1 cellular context compared by ENCODE assay signal in the genomic region with DNA sequence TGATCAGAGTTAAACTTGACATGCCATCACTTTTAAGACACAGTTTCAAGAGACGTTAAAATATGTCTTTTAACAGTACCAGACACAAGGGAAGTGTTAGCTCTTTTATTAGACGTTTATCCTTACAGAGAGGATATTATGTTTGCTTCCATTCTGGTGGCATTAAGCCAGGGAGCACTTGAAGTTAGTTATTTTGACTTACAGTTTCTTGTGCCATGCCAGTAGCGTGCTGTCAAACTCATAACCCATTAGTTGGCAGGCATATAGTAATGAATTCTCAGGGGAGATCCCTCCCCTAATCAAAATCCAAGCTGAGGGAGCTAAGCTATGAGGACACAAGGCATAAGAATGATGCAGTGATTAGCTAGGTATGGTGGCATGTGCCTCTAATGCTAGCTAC.
TF ChIP-seq lines count a peak whose summit lies in the region.

No MANE protein-coding gene starts in this region.

TF ChIP-seq in GM23338, 12 proteins besides CTCF, POLR2A, EP300 and RAD21 (continued from another document):
- TF ChIP-seq, protein P1, sequence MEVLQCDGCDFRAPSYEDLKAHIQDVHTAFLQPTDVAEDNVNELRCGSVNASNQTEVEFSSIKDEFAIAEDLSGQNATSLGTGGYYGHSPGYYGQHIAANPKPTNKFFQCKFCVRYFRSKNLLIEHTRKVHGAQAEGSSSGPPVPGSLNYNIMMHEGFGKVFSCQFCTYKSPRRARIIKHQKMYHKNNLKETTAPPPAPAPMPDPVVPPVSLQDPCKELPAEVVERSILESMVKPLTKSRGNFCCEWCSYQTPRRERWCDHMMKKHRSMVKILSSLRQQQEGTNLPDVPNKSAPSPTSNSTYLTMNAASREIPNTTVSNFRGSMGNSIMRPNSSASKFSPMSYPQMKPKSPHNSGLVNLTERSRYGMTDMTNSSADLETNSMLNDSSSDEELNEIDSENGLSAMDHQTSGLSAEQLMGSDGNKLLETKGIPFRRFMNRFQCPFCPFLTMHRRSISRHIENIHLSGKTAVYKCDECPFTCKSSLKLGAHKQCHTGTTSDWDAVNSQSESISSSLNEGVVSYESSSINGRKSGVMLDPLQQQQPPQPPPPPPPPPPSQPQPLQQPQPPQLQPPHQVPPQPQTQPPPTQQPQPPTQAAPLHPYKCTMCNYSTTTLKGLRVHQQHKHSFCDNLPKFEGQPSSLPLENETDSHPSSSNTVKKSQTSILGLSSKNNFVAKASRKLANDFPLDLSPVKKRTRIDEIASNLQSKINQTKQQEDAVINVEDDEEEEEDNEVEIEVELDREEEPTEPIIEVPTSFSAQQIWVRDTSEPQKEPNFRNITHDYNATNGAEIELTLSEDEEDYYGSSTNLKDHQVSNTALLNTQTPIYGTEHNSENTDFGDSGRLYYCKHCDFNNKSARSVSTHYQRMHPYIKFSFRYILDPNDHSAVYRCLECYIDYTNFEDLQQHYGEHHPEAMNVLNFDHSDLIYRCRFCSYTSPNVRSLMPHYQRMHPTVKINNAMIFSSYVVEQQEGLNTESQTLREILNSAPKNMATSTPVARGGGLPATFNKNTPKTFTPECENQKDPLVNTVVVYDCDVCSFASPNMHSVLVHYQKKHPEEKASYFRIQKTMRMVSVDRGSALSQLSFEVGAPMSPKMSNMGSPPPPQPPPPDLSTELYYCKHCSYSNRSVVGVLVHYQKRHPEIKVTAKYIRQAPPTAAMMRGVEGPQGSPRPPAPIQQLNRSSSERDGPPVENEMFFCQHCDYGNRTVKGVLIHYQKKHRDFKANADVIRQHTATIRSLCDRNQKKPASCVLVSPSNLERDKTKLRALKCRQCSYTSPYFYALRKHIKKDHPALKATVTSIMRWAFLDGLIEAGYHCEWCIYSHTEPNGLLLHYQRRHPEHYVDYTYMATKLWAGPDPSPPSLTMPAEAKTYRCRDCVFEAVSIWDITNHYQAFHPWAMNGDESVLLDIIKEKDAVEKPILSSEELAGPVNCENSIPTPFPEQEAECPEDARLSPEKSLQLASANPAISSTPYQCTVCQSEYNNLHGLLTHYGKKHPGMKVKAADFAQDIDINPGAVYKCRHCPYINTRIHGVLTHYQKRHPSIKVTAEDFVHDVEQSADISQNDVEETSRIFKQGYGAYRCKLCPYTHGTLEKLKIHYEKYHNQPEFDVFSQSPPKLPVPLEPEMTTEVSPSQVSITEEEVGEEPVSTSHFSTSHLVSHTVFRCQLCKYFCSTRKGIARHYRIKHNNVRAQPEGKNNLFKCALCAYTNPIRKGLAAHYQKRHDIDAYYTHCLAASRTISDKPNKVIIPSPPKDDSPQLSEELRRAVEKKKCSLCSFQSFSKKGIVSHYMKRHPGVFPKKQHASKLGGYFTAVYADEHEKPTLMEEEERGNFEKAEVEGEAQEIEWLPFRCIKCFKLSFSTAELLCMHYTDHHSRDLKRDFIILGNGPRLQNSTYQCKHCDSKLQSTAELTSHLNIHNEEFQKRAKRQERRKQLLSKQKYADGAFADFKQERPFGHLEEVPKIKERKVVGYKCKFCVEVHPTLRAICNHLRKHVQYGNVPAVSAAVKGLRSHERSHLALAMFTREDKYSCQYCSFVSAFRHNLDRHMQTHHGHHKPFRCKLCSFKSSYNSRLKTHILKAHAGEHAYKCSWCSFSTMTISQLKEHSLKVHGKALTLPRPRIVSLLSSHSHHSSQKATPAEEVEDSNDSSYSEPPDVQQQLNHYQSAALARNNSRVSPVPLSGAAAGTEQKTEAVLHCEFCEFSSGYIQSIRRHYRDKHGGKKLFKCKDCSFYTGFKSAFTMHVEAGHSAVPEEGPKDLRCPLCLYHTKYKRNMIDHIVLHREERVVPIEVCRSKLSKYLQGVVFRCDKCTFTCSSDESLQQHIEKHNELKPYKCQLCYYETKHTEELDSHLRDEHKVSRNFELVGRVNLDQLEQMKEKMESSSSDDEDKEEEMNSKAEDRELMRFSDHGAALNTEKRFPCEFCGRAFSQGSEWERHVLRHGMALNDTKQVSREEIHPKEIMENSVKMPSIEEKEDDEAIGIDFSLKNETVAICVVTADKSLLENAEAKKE (CRISPR knock-in tag; IDR thresholded peaks at IDR 0.05), result no peak
- no peak for TF ChIP-seq POLR2AphosphoS5 (IDR thresholded peaks at IDR 0.05; ENCODE audit: low read depth)
- no peak for TF ChIP-seq CREB1 (CRISPR knock-in tag; IDR thresholded peaks at IDR 0.05; ENCODE audit: low read depth)
- TF ChIP-seq NANOG (IDR thresholded peaks at IDR 0.05; ENCODE audit: borderline replicate concordance), result no peak
- TF ChIP-seq EZH2 (IDR thresholded peaks at IDR 0.05; ENCODE audit: low read depth, unreplicated experiment), result no peak
- TF ChIP-seq STAT1 (IDR thresholded peaks at IDR 0.05; ENCODE audit: unreplicated experiment), result no peak
- no peak for TF ChIP-seq ZNF114 (CRISPR knock-in tag; IDR thresholded peaks at IDR 0.05)
- TF ChIP-seq EZH2phosphoT487 (IDR thresholded peaks at IDR 0.05; ENCODE audit: unreplicated experiment), result no peak
- no peak for TF ChIP-seq ZNF331 (CRISPR knock-in tag; IDR thresholded peaks at IDR 0.05; ENCODE audit: low read depth)
TF ChIP-seq in GM23338: peak in this region for 0.
